20 cellular contexts compared by ENCODE assay signal in the genomic region with DNA sequence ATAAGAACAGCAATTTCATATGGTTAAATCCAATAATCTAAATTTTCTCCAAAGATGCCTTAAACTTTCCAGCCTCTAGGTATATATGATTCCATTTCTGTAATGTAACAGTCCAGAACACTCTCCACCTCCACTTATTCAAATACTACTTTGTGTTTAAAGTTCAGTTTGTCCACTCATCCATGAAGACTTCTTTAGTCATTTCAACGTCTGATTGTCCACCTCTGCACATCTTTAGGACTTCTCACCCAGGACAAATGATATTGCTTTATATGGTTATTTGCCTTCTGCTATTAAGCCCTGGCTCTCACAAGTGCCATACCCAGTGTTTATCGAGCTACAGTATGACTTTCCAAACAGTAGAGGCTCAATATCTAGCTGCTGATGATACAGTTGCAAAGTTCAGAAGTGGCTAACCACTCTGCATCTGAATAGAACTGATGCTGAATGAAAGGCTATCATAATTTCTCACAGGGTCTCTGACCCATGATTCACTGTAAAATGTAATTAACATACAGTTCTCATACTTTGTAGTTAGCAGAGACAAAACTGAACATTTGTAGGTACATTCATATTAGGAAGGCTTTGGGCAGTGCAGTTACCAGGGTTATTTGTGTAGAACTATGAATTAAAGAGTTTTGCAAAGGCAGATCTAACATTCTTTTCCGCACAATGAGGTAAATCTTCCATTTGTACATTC.
A peak's percentile ranks its signal among the peaks of the same experiment; 100 is the strongest.
DNase-seq lines count a peak whose midpoint lies in the region; ATAC-seq and TF ChIP-seq lines count a peak whose summit lies in the region.
"Had no signal": no experiment of that assay in that cellular context is flagged by ENCODE, and none has a peak within 500 bp of the region (broad histone marks: within the 10 kb centered on the region; RNA-seq: fewer than 3 reads in every experiment).

No MANE protein-coding gene starts in this region.

- no peak overlapping the region for H3K27ac ChIP-seq in heart right ventricle
- H3K27ac ChIP-seq: neutrophil had no signal

- WGBS in heart right ventricle, 2 donors: 86 to 90% methylated on average over 3 of the region's 3 CpGs

- H3K27me3 ChIP-seq in heart right ventricle: no peaks in the 10 kb centered on the region
- H3K27me3 ChIP-seq: dorsolateral prefrontal cortex, neutrophil had no signal

- peak; percentile 72 for ATAC-seq in omental fat pad (ENCODE audit: low FRiP score)
- no peak for ATAC-seq in heart right ventricle
- no peak for ATAC-seq in GM21528 (IDR thresholded peaks at IDR 0.05; ENCODE audit: low FRiP score, unreplicated experiment)

- H3K4me3 ChIP-seq in heart right ventricle: no peak overlapping the region
- H3K4me3 ChIP-seq: dorsolateral prefrontal cortex had no signal

- TF ChIP-seq CTCF in omental fat pad (IDR thresholded peaks at IDR 0.05): no peak
- no peak for TF ChIP-seq CTCF in heart right ventricle (IDR thresholded peaks at IDR 0.05)

- intact Hi-C loops in heart right ventricle (cut with DNase I): no loop called here

- H3K36me3 ChIP-seq in heart right ventricle: no peaks in the 10 kb centered on the region
- H3K36me3 ChIP-seq: neutrophil had no signal

- H3K4me1 ChIP-seq in heart right ventricle: peaks cover 0 to 18% (median 0%) of the 10 kb centered on the region in 9 donors

- DNase-seq in EH (ENCODE audit: low read depth): peak; percentile 31
- DNase-seq in NCI-H526 (lab: John Stamatoyannopoulos, UW): peak; percentile 59 to 71
- DNase-seq in astrocyte of the hippocampus (ENCODE audit: low read depth, low spot score): peak; percentile 3
- no peak for DNase-seq in omental fat pad (ENCODE audit: low spot score)
- DNase-seq in heart right ventricle: no peak
- no peak for DNase-seq in NCI-H2081 treated with DMSO at 0.1 percent for 48 hours (lab: John Stamatoyannopoulos, UW)
- DNase-seq in germinal center (ENCODE audit: low spot score): no peak
- DNase-seq: activated naive CD4-positive, alpha-beta T cell; activated T-cell treated with anti-CD3 and anti-CD28 coated beads, Interleukin-2, amount 50 U/mL, for 24 hours; caudate nucleus; dorsolateral prefrontal cortex; KBM-7; MV-4-11; NCI-H187; SIG-M5; stimulated activated CD4-positive, alpha-beta T cell treated with anti-CD3 and anti-CD28 coated beads, Interleukin-12 subunit alpha, Interleukin-12 subunit beta, amount 100 ng/mL, for 4 hours; stimulated activated CD8-positive, alpha-beta memory T cell treated with anti-CD3 and anti-CD28 coated beads, Interleukin-4, amount 100 ng/mL, for 48 hours; T-helper 1 cell had no signal

- H3K9me3 ChIP-seq in heart right ventricle: peaks cover 0 to 10% (median 0%) of the 10 kb centered on the region in 11 donors
- H3K9me3 ChIP-seq: neutrophil had no signal

Comparison
In these comparisons a context has a peak if more than half of its experiments do, and no peak if none do; other contexts are left out.
1. DNase-seq: peak in EH (single experiment), NCI-H526 (2 of 2) and astrocyte of the hippocampus (single experiment); none in omental fat pad (single experiment), heart right ventricle (0 of 2), NCI-H2081 treated with DMSO at 0.1 percent for 48 hours (single experiment) and germinal center (single experiment).